ENCODE assay signal across 27 cellular contexts in the genomic region with DNA sequence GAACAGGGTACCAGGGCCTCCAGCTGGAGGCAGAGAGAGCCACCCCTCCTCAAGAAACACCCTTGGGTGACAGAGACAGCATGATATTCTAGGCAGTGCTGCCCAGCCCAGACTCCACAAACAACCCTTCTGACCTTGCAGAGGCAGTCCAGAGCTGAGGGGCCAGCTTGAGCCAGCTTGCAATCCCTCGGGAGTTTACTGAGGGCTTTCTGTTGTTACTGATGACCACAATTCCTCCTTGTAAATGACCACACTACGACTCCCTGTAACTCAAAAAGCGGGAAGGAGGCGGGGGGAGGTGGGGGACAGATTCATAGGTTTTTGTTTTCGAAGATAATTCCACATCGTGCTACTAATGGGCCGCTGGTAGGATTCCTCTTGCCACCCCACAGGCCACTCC. TPM values are rescaled to one million over a fixed set of nuclear protein-coding genes. Genes with fewer than 3 reads are reported as not detected.
DNase-seq lines count a peak whose midpoint lies in the region; ATAC-seq, FAIRE-seq and TF ChIP-seq lines count a peak whose summit lies in the region.
"Had no signal": no experiment of that assay in that cellular context is flagged by ENCODE, and none has a peak within 500 bp of the region (broad histone marks: within the 10 kb centered on the region; RNA-seq: fewer than 3 reads in every experiment).

No MANE protein-coding gene starts in this region.

- in situ Hi-C loops in HepG2 (cut with HindIII; ENCODE audit: extremely low pct_ligation_motif_present, low pct_unique_long_range_greater_than_20kb) = no loop called here
- in situ Hi-C loops in ACHN (cut with HindIII; ENCODE audit: low pct_ligation_motif_present, low pct_unique_long_range_greater_than_20kb, low sequenced_read_pairs) = no loop called here

- H3K79me2 ChIP-seq in PC-9 (ENCODE audit: low read depth) = peaks cover 4% of the 10 kb centered on the region
- no peaks in the 10 kb centered on the region for H3K79me2 ChIP-seq in HepG2 (ENCODE audit: insufficient read depth, low read length)

- no peak for ATAC-seq in HepG2
- ATAC-seq: A549; foreskin keratinocyte; naive thymus-derived CD4-positive, alpha-beta T cell had no signal

- CTCF ChIA-PET in A673 (lab: Charles Lee) = no interaction called here
- CTCF ChIA-PET in PC-9 (lab: Charles Lee) = interaction anchor here (0.6 kb wide), 1 partner anchor 367 kb away, joined by 3 read pairs; no protein-coding TSS in a partner anchor
- CTCF ChIA-PET in HepG2 (lab: Yijun Ruan, JAX; ENCODE audit: low intra/inter-chr PET ratio, low total read pairs) = no interaction called here
- CTCF ChIA-PET in HEK293T (lab: Yijun Ruan, JAX) = interaction anchor here (0.8 to 1.8 kb wide), 2 partner anchors 36 to 37 kb away, joined by 3 to 16 read pairs; no protein-coding TSS in a partner anchor

- no peak overlapping the region for H3K9ac ChIP-seq in rectal smooth muscle tissue (ENCODE audit: low read length)
- H3K9ac ChIP-seq in HepG2 (ENCODE audit: insufficient read depth, low read depth, low read length) = no peak overlapping the region

- H3K27me3 ChIP-seq in A673 (replicated peaks; ENCODE audit: insufficient read depth, low read depth, low read length, poor library complexity) (no peaks in the 10 kb centered on the region), esophagus muscularis mucosa (no peaks in the 10 kb centered on the region), right atrium auricular region (no peaks in the 10 kb centered on the region), rectal smooth muscle tissue (ENCODE audit: control insufficient read depth, insufficient read depth, low read length) (no peaks in the 10 kb centered on the region), PC-9 (ENCODE audit: insufficient read depth, low read depth) (no peaks in the 10 kb centered on the region), HepG2 (ENCODE audit: control insufficient read depth in 1 of 2, insufficient read depth in 2 of 2, low read length in 2 of 2) (no peaks in the 10 kb centered on the region)
- H3K27me3 ChIP-seq: foreskin keratinocyte had no signal

- TF ChIP-seq RAD21 in HepG2 (CRISPR knock-in tag; IDR thresholded peaks at IDR 0.05) = no peak

- WGBS in esophagus muscularis mucosa = 83% methylated on average over 5 of the region's 7 CpGs
- 99% methylated on average over 7 of the region's 7 CpGs for WGBS in HepG2 (ENCODE audit: low lambda C conversion rate)

- H3K9me2 ChIP-seq in PC-9 (ENCODE audit: insufficient read depth) = no peaks in the 10 kb centered on the region

- no peak for DNase-seq in A673 (ENCODE audit: low spot score)
- DNase-seq in esophagus muscularis mucosa (ENCODE audit: extremely low spot score) = no peak
- DNase-seq in right atrium auricular region (ENCODE audit: low spot score) = no peak
- no peak for DNase-seq in PC-9
- no peak for DNase-seq in HepG2 (ENCODE audit: low spot score)
- DNase-seq in HEK293T (ENCODE audit: extremely low spot score) = no peak
- no peak for DNase-seq in ACHN
- DNase-seq: activated CD8-positive, alpha-beta memory T cell treated with anti-CD3 and anti-CD28 coated beads for 24 hours; activated naive CD4-positive, alpha-beta T cell treated with anti-CD3 and anti-CD28 coated beads, Interleukin-2, amount 10 ng/mL, durations not matched to agents 7 days and 5 days; activated T-cell treated with anti-CD3 and anti-CD28 coated beads, Interleukin-2, amount 50 U/mL, for 48 hours; Caco-2; central memory CD4-positive, alpha-beta T cell; DND-41; foreskin keratinocyte; Karpas-422; MV-4-11; naive thymus-derived CD4-positive, alpha-beta T cell; NCI-H1694 treated with DMSO at 0.1 percent for 48 hours; posterior cingulate gyrus; stimulated activated CD4-positive, alpha-beta T cell treated with anti-CD3 and anti-CD28 coated beads, Interleukin-2, amount 100 ng/mL, for 48 hours; stimulated activated naive CD4-positive, alpha-beta T cell; T1000 had no signal

- H3K4me2 ChIP-seq in PC-9 = no peak overlapping the region
- no peak overlapping the region for H3K4me2 ChIP-seq in HepG2 (ENCODE audit: low read depth, low read length)
- H3K4me2 ChIP-seq: A549, smooth muscle cell had no signal

- no peak for TF ChIP-seq EP300 in esophagus muscularis mucosa (IDR thresholded peaks at IDR 0.05)
- TF ChIP-seq EP300 in HepG2 (IDR thresholded peaks at IDR 0.05; ENCODE audit: low read depth in 2 of 2, low read length in 2 of 2) = no peak
- no peak for TF ChIP-seq EP300 in HepG2 (CRISPR knock-in tag; IDR thresholded peaks at IDR 0.05; ENCODE audit: borderline replicate concordance)

- H3K9me3 ChIP-seq in A673 (ENCODE audit: low read depth, low read length, poor library complexity, severe bottlenecking) (no peaks in the 10 kb centered on the region), esophagus muscularis mucosa (no peaks in the 10 kb centered on the region), right atrium auricular region (no peaks in the 10 kb centered on the region), PC-9 (ENCODE audit: insufficient read depth, low read depth) (no peaks in the 10 kb centered on the region), HepG2 (ENCODE audit: low read length) (no peaks in the 10 kb centered on the region)
- H3K9me3 ChIP-seq: A549, Caco-2 had no signal

- intact Hi-C loops in A673 (cut with micrococcal nuclease; ENCODE audit: unreplicated experiment) = no loop called here
- intact Hi-C loops in esophagus muscularis mucosa (cut with DNase I) = no loop called here
- intact Hi-C loops in PC-9 (cut with micrococcal nuclease; ENCODE audit: unreplicated experiment) = loop anchor here (5.0 kb wide), 1 partner anchor 187 kb away; no protein-coding TSS in a partner anchor
- intact Hi-C loops in HepG2 (cut with micrococcal nuclease; ENCODE audit: unreplicated experiment) = no loop called here

- POLR2A ChIA-PET in A673 (lab: Charles Lee; ENCODE audit: low non-redundant PET) (no interaction called here), PC-9 (lab: Charles Lee; ENCODE audit: unreplicated experiment) (no interaction called here), HepG2 (lab: Yijun Ruan, JAX) (no interaction called here), HEK293T (lab: Yijun Ruan, JAX) (interaction anchor here (1.0 to 2.0 kb wide), 2 partner anchors 8 to 37 kb away, joined by 3 to 4 read pairs; no protein-coding TSS in a partner anchor)

- no peak for FAIRE-seq in HepG2 (lab: Jason Lieb, UNC)
- FAIRE-seq: A549, GM12891, keratinocyte had no signal

- peak overlapping the region; percentile 12 for H3K27ac ChIP-seq in A673 (ENCODE audit: low read depth, low read length, poor library complexity, severe bottlenecking)
- peak overlapping the region; percentile 74 to 84 (median 80) for H3K27ac ChIP-seq in esophagus muscularis mucosa (replicated peaks in 1 of 4)
- peak overlapping the region; percentile 45 to 71 for H3K27ac ChIP-seq in right atrium auricular region
- peak overlapping the region; percentile 13 for H3K27ac ChIP-seq in rectal smooth muscle tissue (ENCODE audit: low read depth, low read length)
- no peak overlapping the region for H3K27ac ChIP-seq in PC-9
- H3K27ac ChIP-seq in HepG2 (ENCODE audit: extremely low read length, insufficient read depth, low read length) = no peak overlapping the region
- H3K27ac ChIP-seq: A549, foreskin keratinocyte had no signal

- H3F3A ChIP-seq in PC-9 (ENCODE audit: insufficient read depth, low read depth) = peaks cover 16% of the 10 kb centered on the region

- H3K4me3 ChIP-seq in A673 (ENCODE audit: low read depth, low read length, poor library complexity, severe bottlenecking) (no peak overlapping the region), esophagus muscularis mucosa (no peak overlapping the region), right atrium auricular region (no peak overlapping the region), rectal smooth muscle tissue (ENCODE audit: low read length) (no peak overlapping the region), PC-9 (no peak overlapping the region), HepG2 (replicated peaks in 1 of 3; ENCODE audit: insufficient read depth in 1 of 3, low read depth in 2 of 3, low read length in 3 of 3) (no peak overlapping the region)
- H3K4me3 ChIP-seq: A549, smooth muscle cell had no signal

- TF ChIP-seq POLR2A in esophagus muscularis mucosa (IDR thresholded peaks at IDR 0.05; ENCODE audit: low read depth) (no peak), HepG2 (IDR thresholded peaks at IDR 0.05; ENCODE audit: insufficient read depth in 1 of 2, low read depth in 2 of 2, low read length in 2 of 2) (no peak)

- peaks cover 17% of the 10 kb centered on the region for H3K36me3 ChIP-seq in A673 (ENCODE audit: insufficient read depth, low read length, poor library complexity, severe bottlenecking)
- H3K36me3 ChIP-seq in esophagus muscularis mucosa = peaks cover 0 to 47% (median 22%) of the 10 kb centered on the region in 4 donors
- peaks cover 14% of the 10 kb centered on the region for H3K36me3 ChIP-seq in right atrium auricular region
- H3K36me3 ChIP-seq in rectal smooth muscle tissue (ENCODE audit: control insufficient read depth, insufficient read depth, low read length) = peaks cover 10% of the 10 kb centered on the region
- no peaks in the 10 kb centered on the region; the same call in 1 of the 2 replicates for H3K36me3 ChIP-seq in PC-9 (ENCODE audit: low read depth)
- H3K36me3 ChIP-seq in HepG2 (replicated peaks in 1 of 2; ENCODE audit: control insufficient read depth in 1 of 2, insufficient read depth in 2 of 2, low read length in 2 of 2) = peaks cover 9 to 45% of the 10 kb centered on the region in 2 experiments; a peak in 4 of 5 replicates

- peaks cover 19% of the 10 kb centered on the region for H3K4me1 ChIP-seq in A673 (ENCODE audit: insufficient read depth, low read length, poor library complexity, severe bottlenecking)
- H3K4me1 ChIP-seq in esophagus muscularis mucosa = peaks cover 21 to 61% (median 51%) of the 10 kb centered on the region in 4 donors
- peaks cover 0 to 22% of the 10 kb centered on the region in 2 donors for H3K4me1 ChIP-seq in right atrium auricular region
- peaks cover 7% of the 10 kb centered on the region for H3K4me1 ChIP-seq in rectal smooth muscle tissue (ENCODE audit: control insufficient read depth, insufficient read depth, low read length)
- H3K4me1 ChIP-seq in PC-9 (replicated peaks; ENCODE audit: insufficient read depth) = peaks cover 4% of the 10 kb centered on the region; the same call in 1 of the 2 replicates
- no peaks in the 10 kb centered on the region for H3K4me1 ChIP-seq in HepG2 (ENCODE audit: insufficient read depth, low read length)
- H3K4me1 ChIP-seq: Caco-2 had no signal

- H2AFZ ChIP-seq in PC-9 = no peak overlapping the region
- no peak overlapping the region for H2AFZ ChIP-seq in HepG2 (ENCODE audit: low read length)

- no TSS peak for BruUV-seq in A673 (replicated peaks; lab: Mats Ljungman, UMichigan)
- BruUV-seq in PC-9 (replicated peaks; lab: Mats Ljungman, UMichigan) = no TSS peak
- BruUV-seq in HepG2 (replicated peaks; lab: Mats Ljungman, UMichigan) = no TSS peak

- H4K20me1 ChIP-seq in PC-9 (ENCODE audit: insufficient read depth) = no peaks in the 10 kb centered on the region
- H4K20me1 ChIP-seq in HepG2 (ENCODE audit: insufficient read depth, low read length) = no peaks in the 10 kb centered on the region; the same call in 1 of the 2 replicates

- TF ChIP-seq CTCF in A673 (conservative IDR thresholded peaks at IDR 0.05; ENCODE audit: low read depth, low read length) (no peak), esophagus muscularis mucosa (IDR thresholded peaks at IDR 0.05) (no peak), right atrium auricular region (IDR thresholded peaks at IDR 0.05) (no peak), PC-9 (conservative IDR thresholded peaks at IDR 0.05) (no peak), HepG2 (CRISPR knock-in tag; IDR thresholded peaks at IDR 0.05) (no peak)

RNA-seq across cellular contexts. Expression of a gene that starts 18.7 kb away (rescaled TPM):
- total RNA-seq in A673 (2021) (32.1 and 33.4 TPM in 2 replicates), esophagus muscularis mucosa (10 to 100 TPM; 10.8 to 17.4 (median 13.8) TPM), right atrium auricular region (1 to 10 TPM; 3.7 to 7.7 TPM), PC-9 (2021) (60.7 and 72.3 TPM in 2 replicates), HepG2 (2016; rRNA removed; fragmentation: Illumina TruSeq; extraction: Trizol) (2.3 and 3.5 TPM in 2 replicates)
- total RNA-seq in HepG2 (2016; cell fraction: cytosol; rRNA removed; fragmentation: Illumina TruSeq; extraction: Trizol; ENCODE audit: low read depth) = 0.79 and 1.5 TPM in 2 replicates
- total RNA-seq in HepG2 (2016; cell fraction: insoluble cytoplasmic fraction; rRNA removed; fragmentation: Illumina TruSeq; extraction: Trizol) = 2.0 and 2.9 TPM in 2 replicates
- total RNA-seq in HepG2 (2016; cell fraction: membrane; rRNA removed; fragmentation: Illumina TruSeq; extraction: Trizol) = 2.3 and 2.4 TPM in 2 replicates
- total RNA-seq in HepG2 (2016; cell fraction: nucleus; rRNA removed; fragmentation: Illumina TruSeq; extraction: Trizol) = 3.0 and 3.9 TPM in 2 replicates
- 1.8 and 2.1 TPM in 2 replicates for polyA plus RNA-seq in HepG2 (2011; rRNA removed)
- 0.86 and 0.92 TPM in 2 replicates for polyA plus RNA-seq in HepG2 (2011; cell fraction: cytosol; rRNA removed)
- polyA plus RNA-seq in HepG2 (2011; cell fraction: nucleus; rRNA removed) = 13.6 and 19.3 TPM in 2 replicates
- polyA plus RNA-seq in HepG2 (2012) = 6.6 and 7.5 TPM in 2 replicates
- polyA plus RNA-seq in HepG2 (2016; cell fraction: cytosol; fragmentation: Illumina TruSeq; extraction: Trizol; ENCODE audit: low read depth) = 0.35 and 0.63 TPM in 2 replicates
- 3.1 and 5.6 TPM in 2 replicates for polyA plus RNA-seq in HepG2 (2016; cell fraction: insoluble cytoplasmic fraction; fragmentation: Illumina TruSeq; extraction: Trizol; ENCODE audit: low read depth)
- polyA plus RNA-seq in HepG2 (2016; cell fraction: membrane; fragmentation: Illumina TruSeq; extraction: Trizol; ENCODE audit: low read depth) = 1.4 and 1.6 TPM in 2 replicates
- 14.3 and 17.8 TPM in 2 replicates for polyA plus RNA-seq in HepG2 (2016; cell fraction: nucleus; fragmentation: Illumina TruSeq; extraction: Trizol; ENCODE audit: insufficient read depth, low read depth)
- 4.3 and 8.2 TPM in 2 replicates for polyA minus RNA-seq in HepG2 (2011; rRNA and poly(A)+ RNA removed; ENCODE audit: low replicate concordance)
- 3.1 and 3.8 TPM in 2 replicates for polyA minus RNA-seq in HepG2 (2011; cell fraction: cytosol; rRNA and poly(A)+ RNA removed)
- polyA minus RNA-seq in HepG2 (2011; cell fraction: nucleus; rRNA and poly(A)+ RNA removed) = 8.1 and 8.8 TPM in 2 replicates

Comparison
In these comparisons a context has a peak if more than half of its experiments do, and no peak if none do; other contexts are left out.
1. H3K27ac ChIP-seq: peak in A673 (single experiment), esophagus muscularis mucosa (4 of 4), right atrium auricular region (2 of 2) and rectal smooth muscle tissue (single experiment); none in PC-9 (single experiment) and HepG2 (single experiment).
2. CTCF ChIA-PET loops: an anchor here in PC-9 (0.6 kb wide) and HEK293T (0.8 to 1.8 kb wide); none called in A673 and HepG2.